In genomic region chr12:40188558-40189320, GRCh38 we compare ENCODE assay signal across 9 cellular contexts. TPM values are rescaled to one million over a fixed set of nuclear protein-coding genes. Genes with fewer than 3 reads are reported as not detected.
"Had no signal": no experiment of that assay in that cellular context is flagged by ENCODE, and none has a peak within 500 bp of the region (broad histone marks: within the 10 kb centered on the region; RNA-seq: fewer than 3 reads in every experiment).

No MANE protein-coding gene starts in this region.

- DNase-seq: H9, HCEC 1CT, HFFc6, IMR-90 had no signal

- H2AFZ ChIP-seq: GM23338 had no signal

- H3K27ac ChIP-seq: HL-60 had no signal

- H3K4me3 ChIP-seq: GM23338, K562 had no signal

- ATAC-seq: GM23338, K562 had no signal

- FAIRE-seq: H1, H54, K562 had no signal

- H3K4me2 ChIP-seq: GM23338 had no signal

RNA-seq across cellular contexts. Expression of gene LRRK2, which starts 36.1 kb away (rescaled TPM):
- polyA plus RNA-seq: GM23338 had no signal
